In genomic region chr11:35352107-35352888, GRCh38 we compare ENCODE assay signal across 13 cellular contexts.
A peak's percentile ranks its signal among the peaks of the same experiment; 100 is the strongest.
DNase-seq lines count a peak whose midpoint lies in the region; TF ChIP-seq lines count a peak whose summit lies in the region.
"Had no signal": no experiment of that assay in that cellular context is flagged by ENCODE, and none has a peak within 500 bp of the region (broad histone marks: within the 10 kb centered on the region; RNA-seq: fewer than 3 reads in every experiment).

No MANE protein-coding gene starts in this region.

- H3K4me3 Mint-ChIP-seq in CD8-positive, alpha-beta memory T cell: no peak overlapping the region

- no peak for TF ChIP-seq CTCF in AG04449 (IDR thresholded peaks at IDR 0.05; ENCODE audit: insufficient read depth, low read length, missing control alignments)

- H3K36me3 Mint-ChIP-seq in CD8-positive, alpha-beta memory T cell: no peaks in the 10 kb centered on the region

- POLR2A ChIA-PET in AG04449 (lab: Yijun Ruan, JAX): interaction anchor here (0.9 to 1.0 kb wide), 2 partner anchors 12 to 15 kb away, joined by 3 to 4 read pairs; no protein-coding TSS in a partner anchor
- POLR2A ChIA-PET in CD8-positive, alpha-beta memory T cell (lab: Charles Lee): interaction anchor here (0.6 kb wide), 1 partner anchor 758 kb away, joined by 3 read pairs; no protein-coding TSS in a partner anchor

- H3K4me3 ChIP-seq in AG04449 (ENCODE audit: low read depth, low read length): no peak overlapping the region
- H3K4me3 ChIP-seq in CD8-positive, alpha-beta memory T cell (ENCODE audit: low read length): no peak overlapping the region
- H3K4me3 ChIP-seq: ovary had no signal

- H3K27me3 ChIP-seq in CD8-positive, alpha-beta memory T cell (ENCODE audit: insufficient read depth, low read length, poor library complexity, severe bottlenecking): no peaks in the 10 kb centered on the region
- H3K27me3 ChIP-seq: ovary had no signal

- no peaks in the 10 kb centered on the region for H3K9me3 ChIP-seq in CD8-positive, alpha-beta memory T cell (ENCODE audit: low read length)
- H3K9me3 ChIP-seq: ovary had no signal

- H3K9me3 Mint-ChIP-seq in CD8-positive, alpha-beta memory T cell: no peaks in the 10 kb centered on the region

- peaks cover 13 to 26% (median 21%) of the 10 kb centered on the region in 3 donors for H3K4me1 Mint-ChIP-seq in CD8-positive, alpha-beta memory T cell

- H3K4me1 ChIP-seq in CD8-positive, alpha-beta memory T cell (ENCODE audit: insufficient read depth, low read length): peaks cover 26% of the 10 kb centered on the region

- H3K27ac Mint-ChIP-seq in CD8-positive, alpha-beta memory T cell: no peak overlapping the region

- DNase-seq in AG04449 (ENCODE audit: low read depth, low spot score) (peak; percentile 59), OCI-M1 (lab: John Stamatoyannopoulos, UW) (peak; percentile 27), cerebellum (ENCODE audit: low spot score) (peak; percentile 14), islet precursor cell (peak; percentile 41), NCI-H2029 (lab: John Stamatoyannopoulos, UW) (no peak), NCI-H2107 (lab: John Stamatoyannopoulos, UW) (no peak)
- no peak for DNase-seq in CD8-positive, alpha-beta memory T cell
- DNase-seq in activated CD4-positive, alpha-beta T cell treated with anti-CD3 and anti-CD28 coated beads, Interleukin-2, amount 50 U/mL, for 48 hours: no peak
- DNase-seq: activated naive CD4-positive, alpha-beta T cell; AML-193; glutamatergic neuron; mesendoderm; ovary had no signal

- CTCF ChIA-PET in AG04449 (lab: Yijun Ruan, JAX): interaction anchor here (1.1 kb wide), 1 partner anchor 29 kb away, joined by 3 read pairs; no protein-coding TSS in a partner anchor
- CTCF ChIA-PET in CD8-positive, alpha-beta memory T cell (lab: Charles Lee): interaction anchor here (1.0 to 2.2 kb wide), 2 partner anchors 10 to 18 kb away, joined by 4 to 8 read pairs; no protein-coding TSS in a partner anchor

- peaks cover 0 to 5% of the 10 kb centered on the region in 2 donors for H3K27me3 Mint-ChIP-seq in CD8-positive, alpha-beta memory T cell

- no peak overlapping the region for H3K27ac ChIP-seq in CD8-positive, alpha-beta memory T cell (ENCODE audit: low read depth, low read length)
- H3K27ac ChIP-seq: ovary had no signal

- no peaks in the 10 kb centered on the region for H3K36me3 ChIP-seq in CD8-positive, alpha-beta memory T cell (ENCODE audit: insufficient read depth, low read length)
- H3K36me3 ChIP-seq: ovary had no signal

Comparison
In these comparisons a context has a peak if more than half of its experiments do, and no peak if none do; other contexts are left out.
1. DNase-seq: peak in AG04449 (single experiment), OCI-M1 (single experiment), cerebellum (single experiment) and islet precursor cell (single experiment); none in NCI-H2029 (single experiment), CD8-positive, alpha-beta memory T cell (0 of 5), NCI-H2107 (single experiment) and activated CD4-positive, alpha-beta T cell treated with anti-CD3 and anti-CD28 coated beads, Interleukin-2, amount 50 U/mL, for 48 hours (0 of 2).